In genomic region chr1:93779540-93780121, GRCh38 we compare ENCODE assay signal across 10 cellular contexts.
DNase-seq lines count a peak whose midpoint lies in the region; ATAC-seq and TF ChIP-seq lines count a peak whose summit lies in the region.
"Had no signal": no experiment of that assay in that cellular context is flagged by ENCODE, and none has a peak within 500 bp of the region (broad histone marks: within the 10 kb centered on the region; RNA-seq: fewer than 3 reads in every experiment).

No MANE protein-coding gene starts in this region.

- in situ Hi-C loops in brain microvascular endothelial cell (cut with HindIII; ENCODE audit: low pct_ligation_motif_present, low sequenced_read_pairs): no loop called here

- peak; percentile 83 for DNase-seq in EL
- peak; percentile 52 for DNase-seq in LoVo (ENCODE audit: low spot score)
- DNase-seq in brain microvascular endothelial cell: peak; percentile 69
- peak; percentile 18 for DNase-seq in myocyte (ENCODE audit: low read depth)
- DNase-seq in T-cell: no peak
- no peak for DNase-seq in caudate nucleus (lab: John Stamatoyannopoulos, UW)
- DNase-seq: immature natural killer cell, NCI-H2081 had no signal

- no peaks in the 10 kb centered on the region for H3K4me1 Mint-ChIP-seq in T-cell
- H3K4me1 Mint-ChIP-seq: immature natural killer cell had no signal

- H3K36me3 ChIP-seq in brain microvascular endothelial cell (replicated peaks): no peaks in the 10 kb centered on the region

- H3K27ac Mint-ChIP-seq in T-cell: no peak overlapping the region
- H3K27ac Mint-ChIP-seq: immature natural killer cell had no signal

- no peaks in the 10 kb centered on the region for H3K27me3 ChIP-seq in brain microvascular endothelial cell (replicated peaks)

- CTCF ChIA-PET in T-cell (lab: Charles Lee): no interaction called here

- POLR2A ChIA-PET in T-cell (lab: Charles Lee): no interaction called here

- no peak overlapping the region for H3K4me3 ChIP-seq in brain microvascular endothelial cell (ENCODE audit: low read depth, low read length)

- H3K27ac ChIP-seq in brain microvascular endothelial cell: peak overlapping the region; percentile 49
- no peak overlapping the region for H3K27ac ChIP-seq in caudate nucleus (ENCODE audit: low read depth, low read length)

- H3K27me3 Mint-ChIP-seq in T-cell: peaks cover 0 to 10% of the 10 kb centered on the region in 2 donors

- no peaks in the 10 kb centered on the region for H3K36me3 Mint-ChIP-seq in T-cell

- no peak overlapping the region for H3K4me3 Mint-ChIP-seq in T-cell
- H3K4me3 Mint-ChIP-seq: immature natural killer cell had no signal

- TF ChIP-seq CTCF in brain microvascular endothelial cell (IDR thresholded peaks at IDR 0.05; ENCODE audit: low read depth, low read length, missing control alignments): peak; percentile 30

- no peaks in the 10 kb centered on the region for H3K9me3 Mint-ChIP-seq in T-cell
- H3K9me3 Mint-ChIP-seq: immature natural killer cell had no signal

- ATAC-seq in GM21526 (IDR thresholded peaks at IDR 0.05; ENCODE audit: low FRiP score, unreplicated experiment) (no peak), T-cell (replicated peaks in 1 of 4) (no peak), HG03135 (IDR thresholded peaks at IDR 0.05; ENCODE audit: unreplicated experiment) (no peak)

Comparison
In these comparisons a context has a peak if more than half of its experiments do, and no peak if none do; other contexts are left out.
1. DNase-seq: peak in EL (single experiment), LoVo (single experiment), brain microvascular endothelial cell (single experiment) and myocyte (single experiment); none in T-cell (0 of 34) and caudate nucleus (0 of 61).